ENCODE assay signal across 6 cellular contexts in the genomic region with DNA sequence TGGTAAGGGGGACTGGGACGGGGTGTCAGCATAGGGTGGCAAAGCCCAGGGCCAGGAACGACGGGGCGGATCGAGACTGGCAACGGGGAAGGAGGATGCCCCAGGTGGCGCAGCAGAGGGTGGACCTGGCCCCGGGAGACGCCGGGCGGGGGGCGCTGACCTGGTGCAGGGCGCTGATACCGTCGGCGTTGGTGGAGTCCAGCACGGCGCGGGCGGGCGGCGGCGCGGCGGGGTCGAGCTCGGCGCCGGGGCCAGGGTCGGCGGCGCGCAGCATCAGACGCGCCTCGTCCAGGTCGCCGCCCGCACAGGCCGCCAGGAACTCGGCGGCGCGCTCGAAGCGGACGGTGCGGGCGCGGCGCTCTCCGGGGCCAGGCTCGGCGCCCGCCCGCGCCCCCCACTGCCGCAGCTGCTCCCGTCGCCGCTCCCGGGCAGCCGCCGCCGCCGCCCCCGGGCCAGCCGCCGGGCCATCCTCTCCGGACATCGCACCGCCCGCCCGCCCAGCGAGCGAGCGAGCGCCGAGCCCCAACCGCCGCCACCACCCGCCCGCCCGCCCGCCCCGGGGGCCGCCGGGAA. TPM values are rescaled to one million over a fixed set of nuclear protein-coding genes. Genes with fewer than 3 reads are reported as not detected.
A peak's percentile ranks its signal among the peaks of the same experiment; 100 is the strongest.
DNase-seq lines count a peak whose midpoint lies in the region; ATAC-seq and TF ChIP-seq lines count a peak whose summit lies in the region.

No MANE protein-coding gene starts in this region.

- peaks cover 32% of the 10 kb centered on the region for H3K4me1 Mint-ChIP-seq in stimulated activated naive CD8-positive, alpha-beta T cell treated with anti-CD3 and anti-CD28 coated beads, Interleukin-15, amount 100 ng/mL, for 72 hours

- peak overlapping the region; percentile 99 for H3K4me3 Mint-ChIP-seq in stimulated activated naive CD8-positive, alpha-beta T cell treated with anti-CD3 and anti-CD28 coated beads, Interleukin-15, amount 100 ng/mL, for 72 hours

- DNase-seq in NB4 (ENCODE audit: low read depth) (peak; percentile 22), fibroblast of the aortic adventitia (ENCODE audit: low read depth) (no peak), NOMO-1 (lab: John Stamatoyannopoulos, UW; ENCODE audit: unreplicated experiment in 2 of 2) (no peak), Kasumi-1 (lab: John Stamatoyannopoulos, UW) (no peak)
- no peak for DNase-seq in stimulated activated naive CD8-positive, alpha-beta T cell treated with anti-CD3 and anti-CD28 coated beads, Interleukin-15, amount 100 ng/mL, for 72 hours

- H3K9me3 Mint-ChIP-seq in stimulated activated naive CD8-positive, alpha-beta T cell treated with anti-CD3 and anti-CD28 coated beads, Interleukin-15, amount 100 ng/mL, for 72 hours = no peaks in the 10 kb centered on the region

- H3K4me3 ChIP-seq in NB4 (ENCODE audit: low read depth, low read length) (peak overlapping the region; percentile 82), fibroblast of the aortic adventitia (ENCODE audit: low read depth, low read length) (peak overlapping the region; percentile 98)

- TF ChIP-seq CTCF in NB4 (IDR thresholded peaks at IDR 0.05; ENCODE audit: low read depth, low read length) (no peak), fibroblast of the aortic adventitia (IDR thresholded peaks at IDR 0.05; ENCODE audit: insufficient read depth, low read length) (no peak)

- ATAC-seq in GM21529 (IDR thresholded peaks at IDR 0.05; ENCODE audit: unreplicated experiment) = peak; percentile 11
- peak; percentile 53 for ATAC-seq in stimulated activated naive CD8-positive, alpha-beta T cell treated with anti-CD3 and anti-CD28 coated beads, Interleukin-15, amount 100 ng/mL, for 72 hours

- TF ChIP-seq POLR2A in NB4 (IDR thresholded peaks at IDR 0.05; ENCODE audit: extremely low read depth, insufficient read length) = peak; percentile 29

- H3K27me3 Mint-ChIP-seq in stimulated activated naive CD8-positive, alpha-beta T cell treated with anti-CD3 and anti-CD28 coated beads, Interleukin-15, amount 100 ng/mL, for 72 hours = no peaks in the 10 kb centered on the region

- H3K27ac Mint-ChIP-seq in stimulated activated naive CD8-positive, alpha-beta T cell treated with anti-CD3 and anti-CD28 coated beads, Interleukin-15, amount 100 ng/mL, for 72 hours = peak overlapping the region; percentile 64 to 86

RNA-seq across cellular contexts. Expression of a gene that starts 0.3 kb away (rescaled TPM):
- total RNA-seq in fibroblast of the aortic adventitia (ENCODE audit: low replicate concordance) = 46.3 and 75.2 TPM in 2 replicates

RNA-seq across cellular contexts. Expression of a gene that starts 31.9 kb away (rescaled TPM):
- 1.1 and 4.3 TPM in 2 replicates for total RNA-seq in fibroblast of the aortic adventitia (ENCODE audit: low replicate concordance)

RNA-seq across cellular contexts. Expression of a gene that starts 40.4 kb away (rescaled TPM):
- total RNA-seq in fibroblast of the aortic adventitia (ENCODE audit: low replicate concordance) = not detected in 2 replicates

RNA-seq across cellular contexts. Expression of a gene that starts 41.5 kb away (rescaled TPM):
- total RNA-seq in fibroblast of the aortic adventitia (ENCODE audit: low replicate concordance) = 0.63 and 1.5 TPM in 2 replicates

RNA-seq across cellular contexts. Expression of a gene that starts 49.3 kb away (rescaled TPM):
- 0.33 and 1.5 TPM in 2 replicates for total RNA-seq in fibroblast of the aortic adventitia (ENCODE audit: low replicate concordance)
